1 cellular context compared by ENCODE assay signal in the genomic region with DNA sequence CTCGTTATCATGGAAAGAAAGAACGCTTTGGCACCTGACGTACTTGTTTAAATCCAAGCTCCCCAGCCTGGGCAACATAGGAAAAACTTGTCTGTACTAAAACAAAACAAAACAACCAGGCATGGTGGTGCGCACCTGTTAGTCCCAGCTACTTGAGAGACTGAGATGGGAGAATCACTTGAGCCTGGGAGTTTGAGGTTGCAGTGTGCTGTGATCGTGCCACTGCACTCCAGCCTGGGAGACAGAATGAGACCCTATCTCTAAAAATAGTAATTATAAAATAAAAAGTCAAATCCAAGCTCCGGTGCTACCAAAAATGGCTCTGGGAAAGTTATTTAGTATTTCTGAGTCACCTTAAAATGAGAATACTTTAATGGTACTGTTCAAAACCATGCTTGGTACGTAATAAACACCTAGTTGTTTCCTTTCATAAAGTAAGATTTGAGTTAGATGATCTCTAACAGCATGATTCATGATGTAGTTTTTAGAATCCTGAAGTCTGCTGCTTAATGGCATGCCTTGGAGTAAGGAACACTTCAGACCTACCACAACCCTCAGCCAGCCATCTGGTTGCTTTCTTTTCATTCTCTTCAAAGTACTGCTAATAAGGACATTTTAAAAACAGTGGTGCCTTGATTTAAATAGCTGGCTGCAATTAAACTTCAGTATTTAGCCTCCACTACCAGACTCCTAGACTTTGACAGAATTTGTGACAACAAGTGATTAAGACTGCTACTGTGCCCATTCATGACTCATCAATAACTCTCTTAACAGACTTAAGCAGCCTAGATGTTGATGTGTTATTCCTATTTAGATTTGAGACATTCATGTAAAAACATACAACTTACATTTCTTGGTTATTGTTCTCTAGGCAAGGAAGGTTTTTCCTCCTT.
TF ChIP-seq lines count a peak whose summit lies in the region.

No MANE protein-coding gene starts in this region.

TF ChIP-seq in GM23338, 12 proteins besides CTCF, POLR2A, EP300 and RAD21 (continued from another document):
- TF ChIP-seq, protein P1, sequence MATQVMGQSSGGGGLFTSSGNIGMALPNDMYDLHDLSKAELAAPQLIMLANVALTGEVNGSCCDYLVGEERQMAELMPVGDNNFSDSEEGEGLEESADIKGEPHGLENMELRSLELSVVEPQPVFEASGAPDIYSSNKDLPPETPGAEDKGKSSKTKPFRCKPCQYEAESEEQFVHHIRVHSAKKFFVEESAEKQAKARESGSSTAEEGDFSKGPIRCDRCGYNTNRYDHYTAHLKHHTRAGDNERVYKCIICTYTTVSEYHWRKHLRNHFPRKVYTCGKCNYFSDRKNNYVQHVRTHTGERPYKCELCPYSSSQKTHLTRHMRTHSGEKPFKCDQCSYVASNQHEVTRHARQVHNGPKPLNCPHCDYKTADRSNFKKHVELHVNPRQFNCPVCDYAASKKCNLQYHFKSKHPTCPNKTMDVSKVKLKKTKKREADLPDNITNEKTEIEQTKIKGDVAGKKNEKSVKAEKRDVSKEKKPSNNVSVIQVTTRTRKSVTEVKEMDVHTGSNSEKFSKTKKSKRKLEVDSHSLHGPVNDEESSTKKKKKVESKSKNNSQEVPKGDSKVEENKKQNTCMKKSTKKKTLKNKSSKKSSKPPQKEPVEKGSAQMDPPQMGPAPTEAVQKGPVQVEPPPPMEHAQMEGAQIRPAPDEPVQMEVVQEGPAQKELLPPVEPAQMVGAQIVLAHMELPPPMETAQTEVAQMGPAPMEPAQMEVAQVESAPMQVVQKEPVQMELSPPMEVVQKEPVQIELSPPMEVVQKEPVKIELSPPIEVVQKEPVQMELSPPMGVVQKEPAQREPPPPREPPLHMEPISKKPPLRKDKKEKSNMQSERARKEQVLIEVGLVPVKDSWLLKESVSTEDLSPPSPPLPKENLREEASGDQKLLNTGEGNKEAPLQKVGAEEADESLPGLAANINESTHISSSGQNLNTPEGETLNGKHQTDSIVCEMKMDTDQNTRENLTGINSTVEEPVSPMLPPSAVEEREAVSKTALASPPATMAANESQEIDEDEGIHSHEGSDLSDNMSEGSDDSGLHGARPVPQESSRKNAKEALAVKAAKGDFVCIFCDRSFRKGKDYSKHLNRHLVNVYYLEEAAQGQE (IDR thresholded peaks at IDR 0.05; ENCODE audit: unreplicated experiment): no peak
- no peak for TF ChIP-seq ZNF114 (CRISPR knock-in tag; IDR thresholded peaks at IDR 0.05)
- TF ChIP-seq, protein P2, sequence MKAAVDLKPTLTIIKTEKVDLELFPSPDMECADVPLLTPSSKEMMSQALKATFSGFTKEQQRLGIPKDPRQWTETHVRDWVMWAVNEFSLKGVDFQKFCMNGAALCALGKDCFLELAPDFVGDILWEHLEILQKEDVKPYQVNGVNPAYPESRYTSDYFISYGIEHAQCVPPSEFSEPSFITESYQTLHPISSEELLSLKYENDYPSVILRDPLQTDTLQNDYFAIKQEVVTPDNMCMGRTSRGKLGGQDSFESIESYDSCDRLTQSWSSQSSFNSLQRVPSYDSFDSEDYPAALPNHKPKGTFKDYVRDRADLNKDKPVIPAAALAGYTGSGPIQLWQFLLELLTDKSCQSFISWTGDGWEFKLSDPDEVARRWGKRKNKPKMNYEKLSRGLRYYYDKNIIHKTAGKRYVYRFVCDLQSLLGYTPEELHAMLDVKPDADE (IDR thresholded peaks at IDR 0.05): no peak
TF ChIP-seq in GM23338: peak in this region for 0.
